9 cellular contexts compared by ENCODE assay signal in genomic region chr10:29517352-29517923, GRCh38.
A peak's percentile ranks its signal among the peaks of the same experiment; 100 is the strongest.
DNase-seq lines count a peak whose midpoint lies in the region; ATAC-seq, FAIRE-seq and TF ChIP-seq lines count a peak whose summit lies in the region.
"Had no signal": no experiment of that assay in that cellular context is flagged by ENCODE, and none has a peak within 500 bp of the region (broad histone marks: within the 10 kb centered on the region; RNA-seq: fewer than 3 reads in every experiment).

No MANE protein-coding gene starts in this region.

- dilution Hi-C loops in endothelial cell of umbilical vein (cut with MboI; ENCODE audit: extremely low pct_ligation_motif_present, low sequenced_read_pairs) = no loop called here

- no peaks in the 10 kb centered on the region for H3K9me1 ChIP-seq in endothelial cell of umbilical vein (replicated peaks; ENCODE audit: control insufficient read depth, extremely low read depth, insufficient read depth, low read length)

- no TSS peak for BruUV-seq in endothelial cell of umbilical vein (replicated peaks; lab: Mats Ljungman, UMichigan)

- no peaks in the 10 kb centered on the region for H3K27me3 ChIP-seq in endothelial cell of umbilical vein (ENCODE audit: control insufficient read depth in 2 of 2, insufficient read depth in 2 of 2, low read length in 2 of 2)

- peak; percentile 32 for DNase-seq in NCI-H2196 (lab: John Stamatoyannopoulos, UW; ENCODE audit: unreplicated experiment)
- DNase-seq in NCI-H2196 treated with DMSO at 0.1 percent for 48 hours (lab: John Stamatoyannopoulos, UW; ENCODE audit: unreplicated experiment) = no peak
- peak; percentile 37 for DNase-seq in NCI-H69 (lab: John Stamatoyannopoulos, UW)
- peak; percentile 22 for DNase-seq in endothelial cell of umbilical vein (ENCODE audit: low read depth, low spot score)
- DNase-seq in neural crest cell (ENCODE audit: low read depth, low spot score) = peak; percentile 43
- DNase-seq in GM12892 (ENCODE audit: insufficient read length) = no peak

- H3K27ac Mint-ChIP-seq in neural crest cell (ENCODE audit: unreplicated experiment) = no peak overlapping the region

- no peak overlapping the region for H3K4me3 ChIP-seq in endothelial cell of umbilical vein (replicated peaks in 1 of 3; ENCODE audit: insufficient read depth in 1 of 3, low read depth in 1 of 3, low read length in 3 of 3)
- H3K4me3 ChIP-seq: skin epidermis had no signal

- H3K4me1 ChIP-seq in endothelial cell of umbilical vein (ENCODE audit: control insufficient read depth, extremely low read depth, insufficient read depth, low read length) = no peaks in the 10 kb centered on the region

- TF ChIP-seq CTCF in endothelial cell of umbilical vein (IDR thresholded peaks at IDR 0.05; ENCODE audit: extremely low read depth in 1 of 2, insufficient read depth in 1 of 2, low read depth in 1 of 2, low read length in 2 of 2) = peak; percentile 47 to 57
- TF ChIP-seq CTCF in neural crest cell (conservative IDR thresholded peaks at IDR 0.05) = peak; percentile 66

- H3K4me2 ChIP-seq in endothelial cell of umbilical vein (ENCODE audit: insufficient read depth, low read length) = no peak overlapping the region

- POLR2A ChIA-PET in endothelial cell of umbilical vein (lab: Charles Lee) = no interaction called here

- H3K36me3 Mint-ChIP-seq in neural crest cell (ENCODE audit: low read depth) = peaks cover 21% of the 10 kb centered on the region

- peaks cover 60% of the 10 kb centered on the region for H3K4me1 Mint-ChIP-seq in neural crest cell

- no peaks in the 10 kb centered on the region for H4K20me1 ChIP-seq in endothelial cell of umbilical vein (replicated peaks; ENCODE audit: control insufficient read depth, extremely low read depth, insufficient read depth, low read length)

- peaks cover 7 to 13% of the 10 kb centered on the region in 2 experiments for H3K36me3 ChIP-seq in endothelial cell of umbilical vein (ENCODE audit: control insufficient read depth in 2 of 2, extremely low read depth in 1 of 2, insufficient read depth in 2 of 2, low read length in 2 of 2)

- peak overlapping the region; percentile 57 for H3K4me3 Mint-ChIP-seq in neural crest cell

- no peaks in the 10 kb centered on the region for H3K79me2 ChIP-seq in endothelial cell of umbilical vein (ENCODE audit: control insufficient read depth, insufficient read depth, low read length)

- CTCF ChIA-PET in endothelial cell of umbilical vein (lab: Charles Lee) = interaction anchor here (0.7 to 1.6 kb wide), 11 partner anchors 9 to 341 kb away, joined by 3 to 14 read pairs (median 3); no protein-coding TSS in a partner anchor

- no peak overlapping the region for H2AFZ ChIP-seq in endothelial cell of umbilical vein (ENCODE audit: low read depth, low read length)

- no peaks in the 10 kb centered on the region for H3K27me3 Mint-ChIP-seq in neural crest cell (ENCODE audit: low read depth)

- no peak overlapping the region for H3K9ac ChIP-seq in endothelial cell of umbilical vein (replicated peaks; ENCODE audit: extremely low read depth, insufficient read depth, low read length)

- no peak overlapping the region for H3K27ac ChIP-seq in endothelial cell of umbilical vein (ENCODE audit: insufficient read depth, low read depth, low read length)
- H3K27ac ChIP-seq: skin epidermis had no signal

- ATAC-seq in GM21737 (IDR thresholded peaks at IDR 0.05; ENCODE audit: unreplicated experiment) (no peak), HG02623 (IDR thresholded peaks at IDR 0.05; ENCODE audit: unreplicated experiment) (no peak)

- no peak for TF ChIP-seq POLR2A in endothelial cell of umbilical vein (IDR thresholded peaks at IDR 0.05; ENCODE audit: low read depth, low read length)
- no peak for TF ChIP-seq POLR2A in GM12892 (IDR thresholded peaks at IDR 0.05; ENCODE audit: low read depth, low read length)

- no peaks in the 10 kb centered on the region for H3K9me3 ChIP-seq in endothelial cell of umbilical vein (replicated peaks; ENCODE audit: control insufficient read depth, insufficient read depth, low read length)

- H3K9me3 Mint-ChIP-seq in neural crest cell = no peaks in the 10 kb centered on the region

- peak; percentile 64 for FAIRE-seq in endothelial cell of umbilical vein (lab: Jason Lieb, UNC)
- no peak for FAIRE-seq in GM12892 (lab: Jason Lieb, UNC)

- intact Hi-C loops in endothelial cell of umbilical vein (cut with micrococcal nuclease) = no loop called here

TF ChIP-seq in endothelial cell of umbilical vein, 7 proteins besides CTCF, POLR2A, EP300 and RAD21:
- TF ChIP-seq GATA2 (IDR thresholded peaks at IDR 0.05; ENCODE audit: insufficient read depth, insufficient read length, low read depth, low read length) (no peak), JUN (IDR thresholded peaks at IDR 0.05; ENCODE audit: borderline replicate concordance, insufficient read depth, insufficient read length, low read depth) (no peak), FOS (IDR thresholded peaks at IDR 0.05; ENCODE audit: borderline replicate concordance, insufficient read depth, low read length) (no peak)
TF ChIP-seq in endothelial cell of umbilical vein: peak in this region for 0.

Comparison
In these comparisons a context has a peak if more than half of its experiments do, and no peak if none do; other contexts are left out.
1. DNase-seq: peak in NCI-H2196 (single experiment), NCI-H69 (single experiment), endothelial cell of umbilical vein (single experiment) and neural crest cell (single experiment); none in NCI-H2196 treated with DMSO at 0.1 percent for 48 hours (single experiment) and GM12892 (single experiment).